Comparison of ENCODE assay signal across 8 cellular contexts in the genomic region with DNA sequence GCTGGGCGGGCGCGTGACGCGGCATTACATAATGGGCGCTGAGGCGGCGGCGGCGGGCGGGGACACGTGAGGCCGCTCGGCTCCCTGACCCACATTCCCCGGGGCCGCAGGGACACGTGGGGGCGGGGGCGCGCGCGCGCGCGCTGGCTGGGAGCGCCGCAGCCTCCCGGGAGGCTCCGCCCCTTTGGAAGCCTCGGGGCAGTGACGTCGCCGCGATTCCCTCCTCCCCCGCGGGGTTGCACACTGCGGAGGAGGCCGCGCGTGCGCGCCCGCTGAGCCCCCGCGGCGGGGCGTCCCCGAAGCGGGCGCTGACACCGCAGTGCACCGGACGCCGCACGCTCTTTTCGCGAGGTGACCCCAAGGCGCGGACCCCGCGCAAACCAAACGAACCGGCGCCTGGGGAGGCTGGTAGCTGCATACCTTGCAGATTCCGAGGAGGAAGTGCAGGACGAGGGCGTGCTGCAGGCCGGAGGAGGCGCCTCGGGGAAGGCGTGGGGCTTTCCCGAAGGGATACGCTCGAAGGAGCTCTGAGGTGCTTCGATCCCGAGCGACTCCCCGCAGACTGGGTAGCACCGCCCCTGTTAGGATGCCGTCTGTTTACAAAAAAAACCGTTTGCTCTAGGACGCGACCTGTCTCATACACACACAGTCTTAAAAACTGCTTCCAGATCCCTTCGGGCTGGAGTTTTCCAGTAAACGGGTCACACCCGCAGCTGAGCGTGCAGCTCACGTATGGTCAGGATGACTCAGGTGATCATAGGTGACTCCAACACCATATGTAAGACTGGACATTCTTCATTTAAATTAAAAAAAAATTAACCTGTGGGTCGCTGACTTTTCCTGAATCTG. TPM values are rescaled to one million over a fixed set of nuclear protein-coding genes. Genes with fewer than 3 reads are reported as not detected.
DNase-seq lines count a peak whose midpoint lies in the region; ATAC-seq and TF ChIP-seq lines count a peak whose summit lies in the region.

No MANE protein-coding gene starts in this region.

- H3K4me3 ChIP-seq in adrenal gland (peak overlapping the region; percentile 60 to 97 (median 70)), heart right ventricle (peak overlapping the region; percentile 51 to 96 (median 79)), upper lobe of left lung (peak overlapping the region; percentile 59 to 95 (median 80))

- WGBS in adrenal gland, 4 donors: 0 to 1% (median 1%) methylated on average over 6 to 89 of the region's 89 CpGs
- WGBS in heart right ventricle, 2 donors: 0 to 1% methylated on average over 68 to 89 of the region's 89 CpGs
- WGBS in upper lobe of left lung, 2 donors: 1 to 2% methylated on average over 10 to 22 of the region's 89 CpGs

- H3K4me1 ChIP-seq in adrenal gland (replicated peaks in 1 of 2) (peaks cover 32 to 54% of the 10 kb centered on the region in 2 donors), heart right ventricle (peaks cover 22 to 57% (median 54%) of the 10 kb centered on the region in 9 donors), upper lobe of left lung (peaks cover 32 to 49% (median 40%) of the 10 kb centered on the region in 4 donors)

- TF ChIP-seq EP300 in upper lobe of left lung (IDR thresholded peaks at IDR 0.05): peak in 2 of 4 donors; percentile 73 to 87

- H3K27ac ChIP-seq in adrenal gland (peak overlapping the region; percentile 91 to 100 (median 98)), heart right ventricle (peak overlapping the region; percentile 87 to 100 (median 98)), upper lobe of left lung (peak overlapping the region; percentile 87 to 100 (median 99))

- TF ChIP-seq CTCF in GM13977 (IDR thresholded peaks at IDR 0.05; ENCODE audit: extremely low read depth, insufficient read depth, missing control alignments) (no peak), adrenal gland (IDR thresholded peaks at IDR 0.05) (no peak), heart right ventricle (IDR thresholded peaks at IDR 0.05) (no peak), upper lobe of left lung (IDR thresholded peaks at IDR 0.05) (peak in 3 of 6 experiments; percentile 19 to 34 (median 22))

- ATAC-seq in HG02852 (IDR thresholded peaks at IDR 0.05; ENCODE audit: unreplicated experiment) (peak; percentile 79), heart right ventricle (peak; percentile 91 to 97 (median 94)), upper lobe of left lung (ENCODE audit: low FRiP score in 2 of 2) (peak; percentile 96)

- H3K27me3 ChIP-seq in adrenal gland (no peaks in the 10 kb centered on the region), heart right ventricle (no peaks in the 10 kb centered on the region), upper lobe of left lung (no peaks in the 10 kb centered on the region)

- in situ Hi-C loops in GM13977 (cut with MboI; ENCODE audit: low pct_unique_long_range_greater_than_20kb, low sequenced_read_pairs, unreplicated experiment): no loop called here

- DNase-seq in GM13977 (ENCODE audit: low spot score) (peak; percentile 98), NCI-H1436 (lab: John Stamatoyannopoulos, UW) (peak; percentile 85), SW480 (ENCODE audit: low spot score) (peak; percentile 90), adrenal gland (peak; percentile 97 to 99 (median 98)), heart right ventricle (peak; percentile 97 to 99), posterior vena cava (ENCODE audit: low spot score) (peak; percentile 100), upper lobe of left lung (peak; percentile 97 to 100)

- no peaks in the 10 kb centered on the region for H3K36me3 ChIP-seq in adrenal gland (replicated peaks in 1 of 2)
- H3K36me3 ChIP-seq in heart right ventricle: peaks cover 0 to 5% (median 0%) of the 10 kb centered on the region in 9 donors
- no peaks in the 10 kb centered on the region for H3K36me3 ChIP-seq in upper lobe of left lung

- H3K9me3 ChIP-seq in adrenal gland (replicated peaks in 1 of 3) (no peaks in the 10 kb centered on the region), heart right ventricle (no peaks in the 10 kb centered on the region), upper lobe of left lung (no peaks in the 10 kb centered on the region)

- intact Hi-C loops in adrenal gland (cut with DNase I): no loop called here
- intact Hi-C loops in heart right ventricle (cut with DNase I): loop anchor here in 6 of 10 donors (1.0 to 2.0 kb wide), 2 partner anchors 29 kb away; partner anchors contain the start of genes RPL15 (in 6 of the 6) and NKIRAS1 (in 4 of the 6)
- intact Hi-C loops in posterior vena cava (cut with DNase I): no loop called here

- peak; percentile 68 to 90 for TF ChIP-seq POLR2A in adrenal gland (IDR thresholded peaks at IDR 0.05)
- TF ChIP-seq POLR2A in upper lobe of left lung (IDR thresholded peaks at IDR 0.05): peak in 3 of 4 donors; percentile 43 to 75 (median 59)

RNA-seq across cellular contexts. Expression of gene NR1D2, which starts 1.0 kb away (rescaled TPM):
- total RNA-seq in adrenal gland: 10 to 100 TPM; 25.2 to 43.4 (median 37.7) TPM
- polyA plus RNA-seq in adrenal gland: 10 to 100 TPM in 2 of 3 donors, 1 to 10 TPM in 1; 8.7 to 28.1 (median 13.4) TPM
- total RNA-seq in heart right ventricle: 10 to 100 TPM; 12.4 to 54.7 (median 36.2) TPM
- 1 to 10 TPM; 2.8 to 8.3 TPM for polyA plus RNA-seq in heart right ventricle
- total RNA-seq in posterior vena cava: 10 to 100 TPM; 28.9 to 31.5 TPM
- total RNA-seq in upper lobe of left lung: 10 to 100 TPM; 19.6 to 52.4 (median 38.9) TPM

RNA-seq across cellular contexts. Expression of gene RPL15, which starts 29.2 kb away (rescaled TPM):
- total RNA-seq in adrenal gland: 1,000 to 10,000 TPM in 7 of 8 donors, 100 to 1,000 TPM in 1; 760 to 2,308 (median 1,655) TPM
- polyA plus RNA-seq in adrenal gland: 1,000 to 10,000 TPM; 1,857 to 3,034 (median 1,896) TPM
- 1,000 to 10,000 TPM in 2 of 10 donors, 100 to 1,000 TPM in 8; 869 to 1,215 (median 928) TPM for total RNA-seq in heart right ventricle
- polyA plus RNA-seq in heart right ventricle: 1,000 to 10,000 TPM; 1,101 to 3,225 TPM
- total RNA-seq in posterior vena cava: 1,000 to 10,000 TPM; 1,213 to 1,232 TPM
- total RNA-seq in upper lobe of left lung: 1,000 to 10,000 TPM in 4 of 6 donors, 100 to 1,000 TPM in 2; 326 to 1,968 (median 1,284) TPM

RNA-seq across cellular contexts. Expression of gene NKIRAS1, which starts 29.3 kb away (rescaled TPM):
- total RNA-seq in adrenal gland (10 to 100 TPM; 11.2 to 20.1 (median 15.1) TPM), heart right ventricle (10 to 100 TPM; 15.2 to 24.2 (median 20.3) TPM), posterior vena cava (10 to 100 TPM; 12.6 to 15.1 TPM), upper lobe of left lung (10 to 100 TPM in 3 of 6 donors, 1 to 10 TPM in 3; 3.1 to 18.0 (median 9.1) TPM)
- polyA plus RNA-seq in adrenal gland (10 to 100 TPM in 1 of 3 donors, 1 to 10 TPM in 2; 6.7 to 31.4 (median 8.0) TPM), heart right ventricle (10 to 100 TPM in 1 of 2 donors, 1 to 10 TPM in 1; 9.4 to 12.0 TPM)

Comparison
In these comparisons a context has a peak if more than half of its experiments do, and no peak if none do; other contexts are left out.
1. Peak in every context shown above with its lines: DNase-seq, ATAC-seq, H3K4me3 ChIP-seq and H3K27ac ChIP-seq.
2. intact Hi-C loops: an anchor here in heart right ventricle (1.0 to 2.0 kb wide); none called in adrenal gland and posterior vena cava.